In the genomic region with DNA sequence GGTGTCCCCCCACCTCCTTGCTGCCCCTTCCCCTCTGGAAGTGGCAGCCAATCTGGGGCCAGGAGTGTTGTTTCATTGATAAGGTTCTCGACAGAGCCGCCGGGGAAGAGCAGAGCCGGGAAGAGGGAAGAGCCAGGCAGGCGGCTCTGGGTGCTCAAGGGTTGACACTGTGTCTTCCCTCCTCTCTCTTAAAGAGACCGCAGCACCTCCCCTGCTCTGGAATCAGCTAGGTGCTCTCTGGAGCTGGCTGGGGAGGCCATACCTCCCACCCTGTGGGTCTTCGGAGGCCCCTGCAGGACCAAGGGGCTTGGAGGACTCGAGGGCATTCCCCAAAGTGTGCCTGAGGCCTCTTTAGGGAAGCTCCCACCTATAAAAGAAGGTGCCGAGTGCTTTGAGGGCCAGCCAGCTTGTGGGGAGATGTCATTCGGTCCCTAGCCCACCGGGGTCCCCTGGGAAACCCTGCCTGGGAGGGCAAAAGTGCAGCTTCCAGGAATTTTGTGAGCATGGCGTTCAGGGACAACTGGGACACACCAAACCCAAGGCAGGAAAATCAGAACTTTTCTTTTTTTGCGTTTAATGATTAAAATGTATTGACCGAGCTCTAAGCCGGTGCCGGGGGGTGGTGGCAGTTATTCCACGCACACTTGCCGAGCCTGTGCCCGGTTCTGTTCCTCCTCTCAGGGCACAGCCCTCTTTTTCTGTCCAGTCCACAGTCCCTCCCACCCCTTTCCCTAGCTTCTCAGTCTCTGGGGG, we compare ENCODE assay signal across 8 cellular contexts. TPM values are rescaled to one million over a fixed set of nuclear protein-coding genes. Genes with fewer than 3 reads are reported as not detected.
DNase-seq lines count a peak whose midpoint lies in the region; ATAC-seq, FAIRE-seq and TF ChIP-seq lines count a peak whose summit lies in the region.

No MANE protein-coding gene starts in this region.

- no peak overlapping the region for H3K27ac Mint-ChIP-seq in neural progenitor cell

- H3K4me3 ChIP-seq in H1 (ENCODE audit: extremely low read depth in 1 of 4, insufficient read depth in 2 of 4, low read depth in 3 of 4, low read length in 4 of 4) = peak overlapping the region in 3 of 4 experiments; percentile 14 to 87 (median 15); a peak in 4 of 8 replicates
- peak overlapping the region; percentile 84 for H3K4me3 ChIP-seq in neural progenitor cell

- no peak for TF ChIP-seq POLR2A in H1 (IDR thresholded peaks at IDR 0.05; ENCODE audit: control extremely low read depth in 1 of 2, low read depth in 2 of 2, low read length in 2 of 2)

- no peak overlapping the region for H4K91ac ChIP-seq in H1 (replicated peaks; ENCODE audit: insufficient read length, low read length)

- peaks cover 20% of the 10 kb centered on the region for H3K23me2 ChIP-seq in H1 (ENCODE audit: low read depth, low read length)

- 0 out of 2 replicates have a peak overlapping the region, but pooled peaks have one; percentile 29 for H2BK15ac ChIP-seq in H1 (ENCODE audit: low read length)

- H3K23ac ChIP-seq in H1 (ENCODE audit: insufficient read length) = no peak overlapping the region

- peaks cover 11% of the 10 kb centered on the region for H3K79me1 ChIP-seq in H1 (ENCODE audit: low read depth, low read length)

- H3K9me3 ChIP-seq in H1 (ENCODE audit: insufficient read depth in 2 of 2, low read depth in 1 of 2, low read length in 1 of 2) (no peaks in the 10 kb centered on the region), neural progenitor cell (ENCODE audit: low read depth) (no peaks in the 10 kb centered on the region)

- peaks cover 7 to 30% (median 24%) of the 10 kb centered on the region in 4 experiments for H3K4me1 ChIP-seq in H1 (replicated peaks in 1 of 4; ENCODE audit: control insufficient read depth in 3 of 4, insufficient read depth in 4 of 4, low read length in 3 of 4)
- peaks cover 26% of the 10 kb centered on the region for H3K4me1 ChIP-seq in neural progenitor cell

- no peak for TF ChIP-seq RAD21 in H1 (IDR thresholded peaks at IDR 0.05 in 1 of 2, conservative IDR thresholded peaks at IDR 0.05 in 1 of 2; ENCODE audit: low read depth in 2 of 2, low read length in 2 of 2)

- no peak overlapping the region for H3K14ac ChIP-seq in H1 (ENCODE audit: insufficient read length)

- no peak for TF ChIP-seq EP300 in H1 (IDR thresholded peaks at IDR 0.05; ENCODE audit: borderline replicate concordance in 1 of 2, low read depth in 2 of 2, low read length in 2 of 2)

- H3K79me2 ChIP-seq in H1 (ENCODE audit: control insufficient read depth in 1 of 2, insufficient read depth in 2 of 2, low read length in 2 of 2) = peaks cover 0 to 45% of the 10 kb centered on the region in 2 experiments; a peak in 2 of 4 replicates
- H3K79me2 ChIP-seq in neural progenitor cell (ENCODE audit: low read depth) = peaks cover 89% of the 10 kb centered on the region

- no peak overlapping the region for H2BK120ac ChIP-seq in H1 (replicated peaks; ENCODE audit: low read depth, low read length)

- POLR2A ChIA-PET in H1 (lab: Charles Lee; ENCODE audit: partially characterized antibody) = interaction anchor here (0.6 to 27.9 kb wide), 8 partner anchors 9 to 221 kb away, joined by 3 to 958 read pairs (median 8); partner anchors contain the start of genes RHOF and SETD1B

- H4K8ac ChIP-seq in H1 (ENCODE audit: extremely low read depth, insufficient read depth, low read length) = no peak overlapping the region

- no peak overlapping the region for H2AFZ ChIP-seq in H1 (ENCODE audit: low read length)
- H2AFZ ChIP-seq in neural progenitor cell (replicated peaks) = no peak overlapping the region

- H3K4me1 Mint-ChIP-seq in neural progenitor cell = peaks cover 29% of the 10 kb centered on the region

- peaks cover 38% of the 10 kb centered on the region for H3F3A ChIP-seq in neural progenitor cell (ENCODE audit: low read depth)

- peaks cover 19% of the 10 kb centered on the region for H3K36me3 Mint-ChIP-seq in neural progenitor cell

- peak overlapping the region; percentile 97 for H3K4me3 Mint-ChIP-seq in neural progenitor cell

- in situ Hi-C loops in G401 (cut with HindIII; ENCODE audit: low sequenced_read_pairs) = no loop called here

- no peak overlapping the region for H3K18ac ChIP-seq in H1 (ENCODE audit: extremely low read depth, low read length)

- H3K56ac ChIP-seq in H1 (replicated peaks; ENCODE audit: insufficient read length, low read depth, low read length) = no peak overlapping the region

- peak overlapping the region; percentile 61 to 92 for H3K4me2 ChIP-seq in H1 (ENCODE audit: insufficient read depth in 1 of 2, low read depth in 2 of 2, low read length in 2 of 2)
- peak overlapping the region; percentile 98 for H3K4me2 ChIP-seq in neural progenitor cell

- no peak for TF ChIP-seq CTCF in H1 (IDR thresholded peaks at IDR 0.05; ENCODE audit: control extremely low read depth in 1 of 3, insufficient read depth in 1 of 3, low read depth in 1 of 3, low read length in 3 of 3)
- no peak for TF ChIP-seq CTCF in neural progenitor cell (IDR thresholded peaks at IDR 0.05)

- H3K36me3 ChIP-seq in H1 (ENCODE audit: control insufficient read depth in 2 of 4, insufficient read depth in 4 of 4, low read length in 3 of 4) (peaks cover 0 to 29% (median 13%) of the 10 kb centered on the region in 4 experiments; a peak in 3 of 8 replicates), neural progenitor cell (no peaks in the 10 kb centered on the region)

- no peak overlapping the region for H2BK20ac ChIP-seq in H1 (ENCODE audit: low read length)

- no peak overlapping the region; the same call in 1 of the 2 replicates for H2BK5ac ChIP-seq in H1 (ENCODE audit: low read depth, low read length)

- peaks cover 2 to 6% of the 10 kb centered on the region in 2 experiments for H4K20me1 ChIP-seq in H1 (replicated peaks in 1 of 2; ENCODE audit: control insufficient read depth in 1 of 2, insufficient read depth in 2 of 2, low read length in 2 of 2)
- H4K20me1 ChIP-seq in neural progenitor cell (ENCODE audit: low read depth) = peaks cover 57% of the 10 kb centered on the region

- 81% methylated on average over 18 of the region's 19 CpGs; no CpG with 5 or more reads in 1 of the 2 experiments for WGBS in H1 (ENCODE audit: extremely low coverage in 1 of 2, insufficient coverage in 1 of 2, insufficient read length in 1 of 2, insufficient replicate concordance in 2 of 2, low coverage in 1 of 2, low lambda C conversion rate in 2 of 2, missing lambda C conversion rate in 1 of 2), 2 experiments

- H3K4ac ChIP-seq in H1 (replicated peaks; ENCODE audit: insufficient read length, low read depth, low read length) = no peak overlapping the region

- no peak overlapping the region for H2BK12ac ChIP-seq in H1 (ENCODE audit: low read depth, low read length)

- no peaks in the 10 kb centered on the region for H3K9me3 Mint-ChIP-seq in neural progenitor cell

- DNase-seq in G401 (ENCODE audit: low spot score) = peak; percentile 80
- DNase-seq in NCI-H69 (lab: John Stamatoyannopoulos, UW) = peak; percentile 44
- no peak for DNase-seq in H1 (ENCODE audit: low read depth in 1 of 2, low spot score in 2 of 2)
- DNase-seq in neural progenitor cell (ENCODE audit: low spot score) = peak; percentile 34
- no peak for DNase-seq in COR-L47 (lab: John Stamatoyannopoulos, UW)

- H4K5ac ChIP-seq in H1 (ENCODE audit: insufficient read length, low read depth, low read length) = no peak overlapping the region

- FAIRE-seq in H1 (lab: Jason Lieb, UNC) = no peak

- no peaks in the 10 kb centered on the region for H3K27me3 ChIP-seq in H1 (replicated peaks in 1 of 4; ENCODE audit: control insufficient read depth in 3 of 4, extremely low read depth in 1 of 4, insufficient read depth in 3 of 4, low read length in 3 of 4)
- H3K27me3 ChIP-seq in neural progenitor cell = no peaks in the 10 kb centered on the region

- no peak overlapping the region for H2AK5ac ChIP-seq in H1 (ENCODE audit: low read depth, low read length)

- no peak overlapping the region for H3K9ac ChIP-seq in H1 (replicated peaks in 1 of 4; ENCODE audit: extremely low read depth in 1 of 4, low read depth in 3 of 4, low read length in 3 of 4)
- H3K9ac ChIP-seq in neural progenitor cell = peak overlapping the region; percentile 27

- H3K27me3 Mint-ChIP-seq in neural progenitor cell (ENCODE audit: insufficient read depth, low read depth) = peaks cover 7% of the 10 kb centered on the region

- ATAC-seq in HG03039 (IDR thresholded peaks at IDR 0.05; ENCODE audit: unreplicated experiment) = no peak
- ATAC-seq in HG03469 (IDR thresholded peaks at IDR 0.05; ENCODE audit: unreplicated experiment) = no peak
- no peak for ATAC-seq in HG02870 (IDR thresholded peaks at IDR 0.05; ENCODE audit: unreplicated experiment)

- no peak overlapping the region for H3K27ac ChIP-seq in H1 (ENCODE audit: low read depth, low read length)
- no peak overlapping the region for H3K27ac ChIP-seq in neural progenitor cell

- CTCF ChIA-PET in H1 (lab: Charles Lee; ENCODE audit: partially characterized antibody) = interaction anchor here (0.6 to 12.0 kb wide), 15 partner anchors 9 to 414 kb away, joined by 3 to 363 read pairs (median 4); partner anchors contain the start of gene RHOF

RNA-seq across cellular contexts. Expression of gene SETD1B, which starts 2.9 kb away (rescaled TPM):
- 0.62 and 2.8 TPM in 2 replicates for total RNA-seq in G401 (2014; rRNA removed; shearing (Covaris generic))
- total RNA-seq in H1 (2021; fragmentation: NEBNext Ultra II Directional; extraction: Animal tissue kit (Norgen Biotek cat#: 25700)) = 17.7 and 17.8 TPM in 2 replicates
- polyA plus RNA-seq in H1 (2011; rRNA removed) = 1.3 and 2.3 TPM in 2 replicates
- polyA plus RNA-seq in H1 (2011; cell fraction: cytosol; rRNA removed) = 1.2 TPM
- polyA plus RNA-seq in H1 (2011; cell fraction: nucleus; rRNA removed) = 4.1 TPM
- polyA plus RNA-seq in H1 (2012, experiment 1 of 2) = 6.5 to 10.1 TPM (median 8.7 TPM) in 4 replicates
- 4.9 TPM for polyA plus RNA-seq in H1 (2012, experiment 2 of 2)
- polyA plus RNA-seq in H1 (2013, experiment 1 of 2) = 6.6 TPM
- 5.8 TPM for polyA plus RNA-seq in H1 (2013, experiment 2 of 2)
- polyA minus RNA-seq in H1 (2011; rRNA and poly(A)+ RNA removed) = 1.5 and 2.3 TPM in 2 replicates
- polyA minus RNA-seq in H1 (2011; cell fraction: cytosol; rRNA and poly(A)+ RNA removed) = 5.3 TPM
- polyA minus RNA-seq in H1 (2011; cell fraction: nucleus; rRNA and poly(A)+ RNA removed) = 4.7 TPM
- 1.8 and 4.4 TPM in 2 replicates for total RNA-seq in neural progenitor cell (ENCODE audit: low replicate concordance)

RNA-seq across cellular contexts. Expression of gene RHOF, which starts 13.2 kb away (rescaled TPM):
- total RNA-seq in G401 (2014; rRNA removed; shearing (Covaris generic)) = 35.3 and 46.6 TPM in 2 replicates
- total RNA-seq in H1 (2021; fragmentation: NEBNext Ultra II Directional; extraction: Animal tissue kit (Norgen Biotek cat#: 25700)) = 31.0 and 31.9 TPM in 2 replicates
- polyA plus RNA-seq in H1 (2011; rRNA removed) = 23.8 and 33.2 TPM in 2 replicates
- 24.2 TPM for polyA plus RNA-seq in H1 (2011; cell fraction: cytosol; rRNA removed)
- 46.5 TPM for polyA plus RNA-seq in H1 (2011; cell fraction: nucleus; rRNA removed)
- polyA plus RNA-seq in H1 (2012, experiment 1 of 2) = 13.3 to 22.8 TPM (median 17.1 TPM) in 4 replicates
- 10.2 TPM for polyA plus RNA-seq in H1 (2012, experiment 2 of 2)
- polyA plus RNA-seq in H1 (2013, experiment 1 of 2) = 16.3 TPM
- polyA plus RNA-seq in H1 (2013, experiment 2 of 2) = 14.9 TPM
- 15.0 and 16.7 TPM in 2 replicates for polyA minus RNA-seq in H1 (2011; rRNA and poly(A)+ RNA removed)
- 27.1 TPM for polyA minus RNA-seq in H1 (2011; cell fraction: cytosol; rRNA and poly(A)+ RNA removed)
- 45.4 TPM for polyA minus RNA-seq in H1 (2011; cell fraction: nucleus; rRNA and poly(A)+ RNA removed)
- total RNA-seq in neural progenitor cell (ENCODE audit: low replicate concordance) = 20.1 and 30.8 TPM in 2 replicates

RNA-seq across cellular contexts. Expression of gene HPD, which starts 51.9 kb away (rescaled TPM):
- total RNA-seq in G401 (2014; rRNA removed; shearing (Covaris generic)) = 16.2 and 20.0 TPM in 2 replicates
- 0.38 and 0.56 TPM in 2 replicates for total RNA-seq in H1 (2021; fragmentation: NEBNext Ultra II Directional; extraction: Animal tissue kit (Norgen Biotek cat#: 25700))
- 0.28 and 0.48 TPM in 2 replicates for polyA plus RNA-seq in H1 (2011; rRNA removed)
- polyA plus RNA-seq in H1 (2011; cell fraction: cytosol; rRNA removed) = 0.47 TPM
- 0.20 TPM for polyA plus RNA-seq in H1 (2011; cell fraction: nucleus; rRNA removed)
- 0.29 to 1.0 TPM (median 0.42 TPM) in 4 replicates for polyA plus RNA-seq in H1 (2012, experiment 1 of 2)
- polyA plus RNA-seq in H1 (2012, experiment 2 of 2) = 0.56 TPM
- 0.55 TPM for polyA plus RNA-seq in H1 (2013, experiment 1 of 2)
- polyA plus RNA-seq in H1 (2013, experiment 2 of 2) = 0.42 TPM
- polyA minus RNA-seq in H1 (2011; rRNA and poly(A)+ RNA removed) = 0.09 and 0.24 TPM in 2 replicates
- not detected for polyA minus RNA-seq in H1 (2011; cell fraction: cytosol; rRNA and poly(A)+ RNA removed)
- polyA minus RNA-seq in H1 (2011; cell fraction: nucleus; rRNA and poly(A)+ RNA removed) = not detected
- not detected in 2 replicates for total RNA-seq in neural progenitor cell (ENCODE audit: low replicate concordance)

Comparison
In these comparisons a context has a peak if more than half of its experiments do, and no peak if none do; other contexts are left out.
1. DNase-seq: peak in G401 (single experiment), NCI-H69 (single experiment) and neural progenitor cell (single experiment); none in H1 (0 of 2) and COR-L47 (single experiment).
2. RNA of gene HPD, which starts 51.9 kb away (total RNA-seq): 16.2 to 20.0 TPM in G401; 0.38 to 0.56 TPM in H1 and not detected in neural progenitor cell; every median in the first group is over 10 times any median in the second.